In the genomic region with DNA sequence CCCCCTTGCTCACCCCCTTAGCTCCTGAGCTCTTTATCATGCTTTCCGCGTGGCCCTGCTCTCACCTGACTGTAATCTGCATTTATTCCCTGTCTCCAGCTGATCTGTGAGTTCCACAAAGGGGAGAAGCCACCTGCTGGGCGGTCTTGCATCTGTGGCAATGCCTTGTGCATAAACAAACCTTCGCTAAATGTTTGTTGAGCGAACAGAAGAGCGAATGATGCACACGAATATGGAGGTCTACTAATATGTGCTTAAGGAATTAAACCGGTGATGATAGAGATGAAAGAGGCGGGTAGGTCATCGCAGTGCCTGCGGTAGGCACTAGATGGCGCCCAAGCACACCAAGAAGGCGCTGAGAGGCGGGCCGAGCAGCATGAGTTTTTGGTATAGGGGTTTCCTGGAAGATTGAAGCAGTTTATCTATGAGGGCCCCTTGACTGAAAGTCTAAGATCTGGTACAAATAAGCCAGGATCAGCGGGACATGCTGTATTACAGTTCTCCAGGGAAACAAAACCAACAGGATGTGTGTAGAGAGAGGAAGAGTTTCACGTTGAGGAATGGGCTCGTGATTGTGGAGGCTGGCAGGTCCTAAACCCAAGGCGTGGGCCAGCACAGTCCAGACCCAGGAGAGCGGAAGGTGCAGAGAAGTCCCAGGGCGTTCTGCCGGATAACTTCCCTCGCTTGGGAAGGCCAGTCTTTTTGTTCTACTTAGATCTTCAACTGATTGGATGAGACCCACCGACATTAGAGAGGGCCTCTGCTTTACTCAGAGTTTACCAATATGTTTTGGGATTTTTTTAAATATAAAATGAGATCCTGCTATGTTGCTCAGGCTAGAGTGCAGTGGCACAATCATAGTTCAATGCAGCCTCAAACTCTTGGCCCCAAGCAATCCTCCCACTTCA, we compare ENCODE assay signal across 8 cellular contexts. TPM values are rescaled to one million over a fixed set of nuclear protein-coding genes. Genes with fewer than 3 reads are reported as not detected.
DNase-seq lines count a peak whose midpoint lies in the region; ATAC-seq and TF ChIP-seq lines count a peak whose summit lies in the region.

No MANE protein-coding gene starts in this region.

- no peaks in the 10 kb centered on the region for H3K27me3 ChIP-seq in colonic mucosa
- H3K27me3 ChIP-seq in liver (ENCODE audit: control insufficient read depth in 4 of 4, insufficient read depth in 4 of 4, low read length in 3 of 4): no peaks in the 10 kb centered on the region

- H3K27ac ChIP-seq in colonic mucosa (no peak overlapping the region), liver (ENCODE audit: low read depth in 1 of 2, low read length in 2 of 2) (no peak overlapping the region)

- peak; percentile 79 to 87 for TF ChIP-seq RAD21 in liver (IDR thresholded peaks at IDR 0.05)

- peak; percentile 92 for DNase-seq in ELF-1 (ENCODE audit: low read depth, low spot score)
- DNase-seq in NCI-H526 (lab: John Stamatoyannopoulos, UW): peak; percentile 36 to 69
- DNase-seq in activated CD4-positive, alpha-beta T cell treated with anti-CD3 and anti-CD28 coated beads for 4 hours: peak; percentile 75 to 88
- DNase-seq in colonic mucosa: peak; percentile 89
- peak; percentile 82 to 86 for DNase-seq in stimulated activated CD4-positive, alpha-beta T cell treated with anti-CD3 and anti-CD28 coated beads, Interleukin-2, amount 100 ng/mL, for 48 hours

- peak; percentile 71 for ATAC-seq in HG02852 (IDR thresholded peaks at IDR 0.05; ENCODE audit: unreplicated experiment)
- ATAC-seq in HG02571 (IDR thresholded peaks at IDR 0.05; ENCODE audit: unreplicated experiment): no peak

- H3K36me3 ChIP-seq in colonic mucosa (no peaks in the 10 kb centered on the region), liver (ENCODE audit: control insufficient read depth in 4 of 4, insufficient read depth in 3 of 4, low read depth in 1 of 4, low read length in 3 of 4) (no peaks in the 10 kb centered on the region)

- H3K9ac ChIP-seq in colonic mucosa (ENCODE audit: low read depth in 2 of 2, low read length in 2 of 2) (peak overlapping the region in 1 of 2 donors; percentile 59), liver (ENCODE audit: low read depth in 1 of 2, low read length in 2 of 2) (no peak overlapping the region)

- H3K4me1 ChIP-seq in colonic mucosa (no peaks in the 10 kb centered on the region), liver (ENCODE audit: control insufficient read depth in 4 of 4, insufficient read depth in 4 of 4, low read length in 3 of 4) (peaks cover 0 to 13% (median 6%) of the 10 kb centered on the region in 4 donors)

- WGBS in liver: 29% methylated on average over 24 of the region's 24 CpGs

- TF ChIP-seq CTCF in colonic mucosa (IDR thresholded peaks at IDR 0.05): peak; percentile 88
- TF ChIP-seq CTCF in liver (IDR thresholded peaks at IDR 0.05; ENCODE audit: low read depth, low read length, missing input control): peak; percentile 92

- H3K9me3 ChIP-seq in colonic mucosa (no peaks in the 10 kb centered on the region), liver (ENCODE audit: control insufficient read depth in 4 of 4, low read length in 3 of 4) (no peaks in the 10 kb centered on the region)

- intact Hi-C loops in colonic mucosa (cut with DNase I): loop anchor here (5.0 kb wide), 1 partner anchor 602 kb away; no protein-coding TSS in a partner anchor

- H3K4me3 ChIP-seq in colonic mucosa: no peak overlapping the region
- no peak overlapping the region for H3K4me3 ChIP-seq in liver (ENCODE audit: low read depth in 1 of 3, low read length in 3 of 3)

TF ChIP-seq in liver, 16 proteins besides CTCF, POLR2A, EP300 and RAD21:
- TF ChIP-seq RXRA (IDR thresholded peaks at IDR 0.05) (no peak), HNF4G (IDR thresholded peaks at IDR 0.05) (no peak), GABPA (IDR thresholded peaks at IDR 0.05 in 1 of 2, conservative IDR thresholded peaks at IDR 0.05 in 1 of 2) (no peak), FOXA2 (IDR thresholded peaks at IDR 0.05) (no peak), FOXA1 (IDR thresholded peaks at IDR 0.05) (no peak), EGR1 (IDR thresholded peaks at IDR 0.05; ENCODE audit: low read depth in 2 of 2) (no peak), SP1 (IDR thresholded peaks at IDR 0.05) (no peak)
- TF ChIP-seq, protein P1, sequence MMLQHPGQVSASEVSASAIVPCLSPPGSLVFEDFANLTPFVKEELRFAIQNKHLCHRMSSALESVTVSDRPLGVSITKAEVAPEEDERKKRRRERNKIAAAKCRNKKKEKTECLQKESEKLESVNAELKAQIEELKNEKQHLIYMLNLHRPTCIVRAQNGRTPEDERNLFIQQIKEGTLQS (IDR thresholded peaks at IDR 0.05): no peak

RNA-seq across cellular contexts. Expression of a gene that starts 34.7 kb away (rescaled TPM):
- total RNA-seq in colonic mucosa (100 to 1,000 TPM in 1 of 2 donors, 10 to 100 TPM in 1; 76.2 to 127 TPM), liver (10 to 100 TPM; 34.9 to 43.3 TPM)
- 10 to 100 TPM; 33.4 to 74.4 TPM for polyA plus RNA-seq in liver
